Comparison of ENCODE assay signal across 1 cellular context in genomic region chr1:181100015-181100905, GRCh38.
TF ChIP-seq lines count a peak whose summit lies in the region.

No MANE protein-coding gene starts in this region.

TF ChIP-seq in K562, 482 proteins besides CTCF, POLR2A, EP300 and RAD21 (continued from another document and continues in another):
- TF ChIP-seq E2F6 (IDR thresholded peaks at IDR 0.05; ENCODE audit: borderline replicate concordance in 1 of 2, extremely low read depth in 1 of 2, insufficient read depth in 1 of 2, insufficient read length in 1 of 2, low read depth in 1 of 2, low read length in 1 of 2, poor library complexity in 1 of 2, severe bottlenecking in 1 of 2), result no peak
- TF ChIP-seq BRD4 (IDR thresholded peaks at IDR 0.05), result no peak
- TF ChIP-seq, protein P1, sequence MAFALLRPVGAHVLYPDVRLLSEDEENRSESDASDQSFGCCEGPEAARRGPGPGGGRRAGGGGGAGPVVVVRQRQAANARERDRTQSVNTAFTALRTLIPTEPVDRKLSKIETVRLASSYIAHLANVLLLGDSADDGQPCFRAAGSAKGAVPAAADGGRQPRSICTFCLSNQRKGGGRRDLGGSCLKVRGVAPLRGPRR (CRISPR knock-in tag; IDR thresholded peaks at IDR 0.05), result no peak
- TF ChIP-seq ZNF263 (CRISPR knock-in tag; IDR thresholded peaks at IDR 0.05; ENCODE audit: borderline replicate concordance), result no peak
- no peak for TF ChIP-seq ZKSCAN3 (CRISPR knock-in tag; IDR thresholded peaks at IDR 0.05)
- peak; percentile 49; the same call in 1 of the 2 replicates for TF ChIP-seq CBFA2T3 (IDR thresholded peaks at IDR 0.05)
- TF ChIP-seq PML (IDR thresholded peaks at IDR 0.05; ENCODE audit: low read length), result no peak
- TF ChIP-seq DACH1 (IDR thresholded peaks at IDR 0.05; ENCODE audit: partially characterized antibody), result peak; percentile 91
- TF ChIP-seq TOE1 (IDR thresholded peaks at IDR 0.05; ENCODE audit: borderline replicate concordance), result no peak
- no peak for TF ChIP-seq TOE1 (CRISPR knock-in tag; IDR thresholded peaks at IDR 0.05; ENCODE audit: borderline replicate concordance, low read depth)
- 0 out of 2 replicates have a peak, but pooled peaks have one; percentile 39 for TF ChIP-seq LCOR (CRISPR knock-in tag; IDR thresholded peaks at IDR 0.05)
- TF ChIP-seq SOX6 (IDR thresholded peaks at IDR 0.05), result 0 out of 2 replicates have a peak, but pooled peaks have one; percentile 19
- TF ChIP-seq ZNF609 (CRISPR knock-in tag; IDR thresholded peaks at IDR 0.05; ENCODE audit: borderline replicate concordance), result no peak
- TF ChIP-seq ZBTB12 (CRISPR knock-in tag; IDR thresholded peaks at IDR 0.05), result no peak
- no peak for TF ChIP-seq ZNF785 (CRISPR knock-in tag; IDR thresholded peaks at IDR 0.05)
- no peak for TF ChIP-seq EZH2 (IDR thresholded peaks at IDR 0.05; ENCODE audit: borderline replicate concordance, low read depth, low read length)
- TF ChIP-seq ZBTB17 (CRISPR knock-in tag; IDR thresholded peaks at IDR 0.05), result no peak
- no peak for TF ChIP-seq MAX (CRISPR knock-in tag; IDR thresholded peaks at IDR 0.05)
- TF ChIP-seq GATAD2A (IDR thresholded peaks at IDR 0.05), result peak; percentile 78
- no peak for TF ChIP-seq DLX4 (CRISPR knock-in tag; IDR thresholded peaks at IDR 0.05)
- no peak for TF ChIP-seq THAP7 (CRISPR knock-in tag; IDR thresholded peaks at IDR 0.05)
- TF ChIP-seq ZNF75A (CRISPR knock-in tag; IDR thresholded peaks at IDR 0.05), result no peak
- TF ChIP-seq TBL1XR1 (IDR thresholded peaks at IDR 0.05; ENCODE audit: low read length in 2 of 2), result no peak
- TF ChIP-seq, protein P2, sequence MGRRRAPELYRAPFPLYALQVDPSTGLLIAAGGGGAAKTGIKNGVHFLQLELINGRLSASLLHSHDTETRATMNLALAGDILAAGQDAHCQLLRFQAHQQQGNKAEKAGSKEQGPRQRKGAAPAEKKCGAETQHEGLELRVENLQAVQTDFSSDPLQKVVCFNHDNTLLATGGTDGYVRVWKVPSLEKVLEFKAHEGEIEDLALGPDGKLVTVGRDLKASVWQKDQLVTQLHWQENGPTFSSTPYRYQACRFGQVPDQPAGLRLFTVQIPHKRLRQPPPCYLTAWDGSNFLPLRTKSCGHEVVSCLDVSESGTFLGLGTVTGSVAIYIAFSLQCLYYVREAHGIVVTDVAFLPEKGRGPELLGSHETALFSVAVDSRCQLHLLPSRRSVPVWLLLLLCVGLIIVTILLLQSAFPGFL (CRISPR knock-in tag; IDR thresholded peaks at IDR 0.05), result no peak
- TF ChIP-seq POLR3G (IDR thresholded peaks at IDR 0.05; ENCODE audit: extremely low read depth, insufficient read length, insufficient replicate concordance), result no peak
- TF ChIP-seq ATF4 (CRISPR knock-in tag; IDR thresholded peaks at IDR 0.05), result 0 out of 2 replicates have a peak, but pooled peaks have one; percentile 12
- TF ChIP-seq, protein P3, sequence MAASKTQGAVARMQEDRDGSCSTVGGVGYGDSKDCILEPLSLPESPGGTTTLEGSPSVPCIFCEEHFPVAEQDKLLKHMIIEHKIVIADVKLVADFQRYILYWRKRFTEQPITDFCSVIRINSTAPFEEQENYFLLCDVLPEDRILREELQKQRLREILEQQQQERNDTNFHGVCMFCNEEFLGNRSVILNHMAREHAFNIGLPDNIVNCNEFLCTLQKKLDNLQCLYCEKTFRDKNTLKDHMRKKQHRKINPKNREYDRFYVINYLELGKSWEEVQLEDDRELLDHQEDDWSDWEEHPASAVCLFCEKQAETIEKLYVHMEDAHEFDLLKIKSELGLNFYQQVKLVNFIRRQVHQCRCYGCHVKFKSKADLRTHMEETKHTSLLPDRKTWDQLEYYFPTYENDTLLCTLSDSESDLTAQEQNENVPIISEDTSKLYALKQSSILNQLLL (CRISPR knock-in tag; IDR thresholded peaks at IDR 0.05; ENCODE audit: borderline replicate concordance), result no peak
- TF ChIP-seq PKNOX1 (IDR thresholded peaks at IDR 0.05), result peak; percentile 84
- TF ChIP-seq ZNF57 (CRISPR knock-in tag; IDR thresholded peaks at IDR 0.05), result no peak
- TF ChIP-seq ARHGAP35 (IDR thresholded peaks at IDR 0.05; ENCODE audit: partially characterized antibody), result peak; percentile 16
- TF ChIP-seq HNRNPUL1 (IDR thresholded peaks at IDR 0.05; ENCODE audit: low read length), result no peak
- TF ChIP-seq HINFP (tag; conservative IDR thresholded peaks at IDR 0.05; ENCODE audit: low read depth), result no peak
- peak; percentile 67 for TF ChIP-seq DPF2 (IDR thresholded peaks at IDR 0.05)
- TF ChIP-seq ARID4B (CRISPR knock-in tag; IDR thresholded peaks at IDR 0.05), result no peak
- no peak for TF ChIP-seq HLTF (IDR thresholded peaks at IDR 0.05)
- TF ChIP-seq MCM5 (IDR thresholded peaks at IDR 0.05; ENCODE audit: low read depth), result no peak
- TF ChIP-seq SMARCE1 (IDR thresholded peaks at IDR 0.05), result peak; percentile 90
- TF ChIP-seq ZNF431 (CRISPR knock-in tag; IDR thresholded peaks at IDR 0.05), result no peak
- TF ChIP-seq ZNF146 (CRISPR knock-in tag; IDR thresholded peaks at IDR 0.05; ENCODE audit: unreplicated experiment), result no peak
- TF ChIP-seq KDM2B (CRISPR knock-in tag; IDR thresholded peaks at IDR 0.05), result no peak
- TF ChIP-seq MXD1 (CRISPR knock-in tag; IDR thresholded peaks at IDR 0.05; ENCODE audit: borderline replicate concordance, poor library complexity, severe bottlenecking), result no peak
- 0 out of 2 replicates have a peak, but pooled peaks have one; percentile 50 for TF ChIP-seq ZNF175 (CRISPR knock-in tag; IDR thresholded peaks at IDR 0.05; ENCODE audit: low read depth)
